8 cellular contexts compared by ENCODE assay signal in genomic region chr12:47811581-47812484, GRCh38. TPM values are rescaled to one million over a fixed set of nuclear protein-coding genes. Genes with fewer than 3 reads are reported as not detected.
DNase-seq lines count a peak whose midpoint lies in the region; ATAC-seq, FAIRE-seq and TF ChIP-seq lines count a peak whose summit lies in the region.

No MANE protein-coding gene starts in this region.

- dilution Hi-C loops in endothelial cell of umbilical vein (cut with MboI; ENCODE audit: extremely low pct_ligation_motif_present, low sequenced_read_pairs): no loop called here

- H3K27me3 Mint-ChIP-seq in neural crest cell (ENCODE audit: low read depth): no peaks in the 10 kb centered on the region

- no peak overlapping the region for H3K9ac ChIP-seq in PC-3 (ENCODE audit: low read length)
- H3K9ac ChIP-seq in endothelial cell of umbilical vein (replicated peaks; ENCODE audit: extremely low read depth, insufficient read depth, low read length): peak overlapping the region; percentile 72

- H3K79me2 ChIP-seq in PC-3 (ENCODE audit: low read length) (peaks cover 100% of the 10 kb centered on the region), endothelial cell of umbilical vein (ENCODE audit: control insufficient read depth, insufficient read depth, low read length) (peaks cover 100% of the 10 kb centered on the region)

- no peak overlapping the region for H3K4me3 ChIP-seq in PC-3 (ENCODE audit: low read length)
- peak overlapping the region in 1 of 3 experiments; percentile 16 for H3K4me3 ChIP-seq in endothelial cell of umbilical vein (replicated peaks in 1 of 3; ENCODE audit: insufficient read depth in 1 of 3, low read depth in 1 of 3, low read length in 3 of 3)

- H4K20me1 ChIP-seq in PC-3 (ENCODE audit: low read length) (peaks cover 31% of the 10 kb centered on the region; the same call in 1 of the 2 replicates), endothelial cell of umbilical vein (replicated peaks; ENCODE audit: control insufficient read depth, extremely low read depth, insufficient read depth, low read length) (no peaks in the 10 kb centered on the region)

- no peak overlapping the region for H3K27ac ChIP-seq in PC-3 (ENCODE audit: low read length)
- peak overlapping the region; percentile 93 for H3K27ac ChIP-seq in endothelial cell of umbilical vein (ENCODE audit: insufficient read depth, low read depth, low read length)

- no peaks in the 10 kb centered on the region for H3K9me2 ChIP-seq in PC-3 (replicated peaks; ENCODE audit: low read length)

- H3K27me3 ChIP-seq in PC-3 (ENCODE audit: low read length): no peaks in the 10 kb centered on the region
- no peaks in the 10 kb centered on the region for H3K27me3 ChIP-seq in endothelial cell of umbilical vein (ENCODE audit: control insufficient read depth in 2 of 2, insufficient read depth in 2 of 2, low read length in 2 of 2)

- intact Hi-C loops in PC-3 (cut with micrococcal nuclease) (no loop called here), endothelial cell of umbilical vein (cut with micrococcal nuclease) (loop anchor here (1.0 to 2.0 kb wide), 2 partner anchors 8 to 53 kb away; partner anchors contain the start of gene RAPGEF3)

- POLR2A ChIA-PET in PC-3 (lab: Charles Lee; ENCODE audit: unreplicated experiment) (interaction anchor here (0.7 kb wide), 1 partner anchor 9 kb away, joined by 3 read pairs; no protein-coding TSS in a partner anchor), endothelial cell of umbilical vein (lab: Charles Lee) (interaction anchor here (0.5 to 1.8 kb wide), 2 partner anchors 9 to 1447 kb away, joined by 3 to 8 read pairs; no protein-coding TSS in a partner anchor)

- H3K36me3 Mint-ChIP-seq in neural crest cell (ENCODE audit: low read depth): no peaks in the 10 kb centered on the region

- H3K4me2 ChIP-seq in PC-3 (ENCODE audit: low read length): peak overlapping the region; percentile 84; the same call in 1 of the 2 replicates
- peak overlapping the region; percentile 71 for H3K4me2 ChIP-seq in endothelial cell of umbilical vein (ENCODE audit: insufficient read depth, low read length)

- H2AFZ ChIP-seq in PC-3 (ENCODE audit: low read length) (no peak overlapping the region), endothelial cell of umbilical vein (ENCODE audit: low read depth, low read length) (no peak overlapping the region)

- H3K9me1 ChIP-seq in endothelial cell of umbilical vein (replicated peaks; ENCODE audit: control insufficient read depth, extremely low read depth, insufficient read depth, low read length): no peaks in the 10 kb centered on the region

- peak overlapping the region; percentile 71 for H3K27ac Mint-ChIP-seq in neural crest cell (ENCODE audit: unreplicated experiment)

- peak overlapping the region; percentile 74 for H3K4me3 Mint-ChIP-seq in neural crest cell

- no peaks in the 10 kb centered on the region for H3K9me3 Mint-ChIP-seq in neural crest cell

- H3K36me3 ChIP-seq in PC-3 (ENCODE audit: low read depth, low read length) (peaks cover 16% of the 10 kb centered on the region), endothelial cell of umbilical vein (ENCODE audit: control insufficient read depth in 2 of 2, extremely low read depth in 1 of 2, insufficient read depth in 2 of 2, low read length in 2 of 2) (peaks cover 4 to 10% of the 10 kb centered on the region in 2 experiments)

- no peaks in the 10 kb centered on the region for H3F3A ChIP-seq in PC-3 (ENCODE audit: low read length, unreplicated experiment)

- CTCF ChIA-PET in PC-3 (lab: Charles Lee): interaction anchor here (2.4 kb wide), 1 partner anchor 26 kb away, joined by 10 read pairs; no protein-coding TSS in a partner anchor
- CTCF ChIA-PET in endothelial cell of umbilical vein (lab: Charles Lee): interaction anchor here (1.0 to 12.5 kb wide), 5 partner anchors 9 to 53 kb away, joined by 3 to 229 read pairs (median 8); partner anchors contain the start of gene RAPGEF3

- H3K9me3 ChIP-seq in PC-3 (ENCODE audit: low read length) (no peaks in the 10 kb centered on the region), endothelial cell of umbilical vein (replicated peaks; ENCODE audit: control insufficient read depth, insufficient read depth, low read length) (no peaks in the 10 kb centered on the region)

- TF ChIP-seq POLR2A in endothelial cell of umbilical vein (IDR thresholded peaks at IDR 0.05; ENCODE audit: low read depth, low read length): peak; percentile 46

- DNase-seq in CD1c-positive myeloid dendritic cell (ENCODE audit: extremely low spot score) (peak; percentile 45), PC-3 (no peak), endothelial cell of umbilical vein (ENCODE audit: low read depth, low spot score) (peak; percentile 83), neural crest cell (ENCODE audit: low read depth, low spot score) (no peak), MV-4-11 (lab: John Stamatoyannopoulos, UW) (no peak), SHP77 (lab: John Stamatoyannopoulos, UW) (no peak), middle frontal gyrus (ENCODE audit: extremely low spot score, low spot score) (no peak)

- ATAC-seq in PC-3: no peak
- no peak for ATAC-seq in GM18520 (IDR thresholded peaks at IDR 0.05; ENCODE audit: unreplicated experiment)

- no TSS peak for BruUV-seq in PC-3 (replicated peaks; lab: Mats Ljungman, UMichigan)
- BruUV-seq in endothelial cell of umbilical vein (replicated peaks; lab: Mats Ljungman, UMichigan): TSS peak; percentile 67

- TF ChIP-seq CTCF in PC-3 (conservative IDR thresholded peaks at IDR 0.05; ENCODE audit: low read depth, low read length) (no peak), endothelial cell of umbilical vein (IDR thresholded peaks at IDR 0.05; ENCODE audit: extremely low read depth in 1 of 2, insufficient read depth in 1 of 2, low read depth in 1 of 2, low read length in 2 of 2) (no peak), neural crest cell (conservative IDR thresholded peaks at IDR 0.05) (no peak)

- FAIRE-seq in endothelial cell of umbilical vein (lab: Jason Lieb, UNC): peak; percentile 95

- peaks cover 74% of the 10 kb centered on the region for H3K4me1 Mint-ChIP-seq in neural crest cell

- H3K4me1 ChIP-seq in PC-3 (ENCODE audit: insufficient read depth, low read length) (peaks cover 38% of the 10 kb centered on the region), endothelial cell of umbilical vein (ENCODE audit: control insufficient read depth, extremely low read depth, insufficient read depth, low read length) (peaks cover 91% of the 10 kb centered on the region)

TF ChIP-seq in endothelial cell of umbilical vein, 7 proteins besides CTCF, POLR2A, EP300 and RAD21:
- TF ChIP-seq GATA2 (IDR thresholded peaks at IDR 0.05; ENCODE audit: insufficient read depth, insufficient read length, low read depth, low read length): peak; percentile 39
- peak; percentile 64 for TF ChIP-seq FOS (IDR thresholded peaks at IDR 0.05; ENCODE audit: borderline replicate concordance, insufficient read depth, low read length)
- peak; percentile 35 for TF ChIP-seq JUN (IDR thresholded peaks at IDR 0.05; ENCODE audit: borderline replicate concordance, insufficient read depth, insufficient read length, low read depth)
- no peak for TF ChIP-seq MAX (IDR thresholded peaks at IDR 0.05; ENCODE audit: insufficient read depth, insufficient read length)

RNA-seq across cellular contexts. Expression of gene HDAC7, which starts 7.9 kb away (rescaled TPM):
- total RNA-seq in PC-3 (2014; rRNA removed) (44.2 and 59.6 TPM in 2 replicates), endothelial cell of umbilical vein (249 and 252 TPM in 2 replicates), neural crest cell (76.0 and 76.6 TPM in 2 replicates)
- 119 and 122 TPM in 2 replicates for polyA plus RNA-seq in endothelial cell of umbilical vein
- polyA plus RNA-seq in endothelial cell of umbilical vein (2011; cell fraction: cytosol; rRNA removed): 101 and 125 TPM in 2 replicates
- 462 and 531 TPM in 2 replicates for polyA plus RNA-seq in endothelial cell of umbilical vein (2011; cell fraction: nucleus; rRNA removed)
- polyA plus RNA-seq in endothelial cell of umbilical vein (2012): 105 and 119 TPM in 2 replicates
- 81.4 and 95.8 TPM in 2 replicates for polyA minus RNA-seq in endothelial cell of umbilical vein
- 25.6 TPM for polyA minus RNA-seq in endothelial cell of umbilical vein (2011; cell fraction: cytosol; rRNA and poly(A)+ RNA removed)
- 127 and 192 TPM in 2 replicates for polyA minus RNA-seq in endothelial cell of umbilical vein (2011; cell fraction: nucleus; rRNA and poly(A)+ RNA removed)

RNA-seq across cellular contexts. Expression of gene SLC48A1, which starts 38.8 kb away (rescaled TPM):
- total RNA-seq in PC-3 (2014; rRNA removed) (21.4 and 22.3 TPM in 2 replicates), endothelial cell of umbilical vein (17.9 and 20.3 TPM in 2 replicates), neural crest cell (11.6 and 13.0 TPM in 2 replicates)
- 17.3 and 19.8 TPM in 2 replicates for polyA plus RNA-seq in endothelial cell of umbilical vein
- polyA plus RNA-seq in endothelial cell of umbilical vein (2011; cell fraction: cytosol; rRNA removed): 13.0 and 14.1 TPM in 2 replicates
- 21.7 and 24.5 TPM in 2 replicates for polyA plus RNA-seq in endothelial cell of umbilical vein (2011; cell fraction: nucleus; rRNA removed)
- polyA plus RNA-seq in endothelial cell of umbilical vein (2012): 14.7 and 19.3 TPM in 2 replicates
- 14.9 and 20.7 TPM in 2 replicates for polyA minus RNA-seq in endothelial cell of umbilical vein
- polyA minus RNA-seq in endothelial cell of umbilical vein (2011; cell fraction: cytosol; rRNA and poly(A)+ RNA removed): 18.2 TPM
- polyA minus RNA-seq in endothelial cell of umbilical vein (2011; cell fraction: nucleus; rRNA and poly(A)+ RNA removed): 7.0 and 7.5 TPM in 2 replicates

RNA-seq across cellular contexts. Expression of gene RAPGEF3, which starts 53.2 kb away (rescaled TPM):
- total RNA-seq in PC-3 (2014; rRNA removed) (6.7 and 9.3 TPM in 2 replicates), endothelial cell of umbilical vein (53.6 and 55.1 TPM in 2 replicates), neural crest cell (0.89 and 1.4 TPM in 2 replicates)
- 30.8 and 34.5 TPM in 2 replicates for polyA plus RNA-seq in endothelial cell of umbilical vein
- 14.4 and 18.3 TPM in 2 replicates for polyA plus RNA-seq in endothelial cell of umbilical vein (2011; cell fraction: cytosol; rRNA removed)
- 171 and 207 TPM in 2 replicates for polyA plus RNA-seq in endothelial cell of umbilical vein (2011; cell fraction: nucleus; rRNA removed)
- 29.7 and 38.7 TPM in 2 replicates for polyA plus RNA-seq in endothelial cell of umbilical vein (2012)
- polyA minus RNA-seq in endothelial cell of umbilical vein: 34.0 and 42.1 TPM in 2 replicates
- 3.3 TPM for polyA minus RNA-seq in endothelial cell of umbilical vein (2011; cell fraction: cytosol; rRNA and poly(A)+ RNA removed)
- 57.3 and 65.6 TPM in 2 replicates for polyA minus RNA-seq in endothelial cell of umbilical vein (2011; cell fraction: nucleus; rRNA and poly(A)+ RNA removed)

Comparison
In these comparisons a context has a peak if more than half of its experiments do, and no peak if none do; other contexts are left out.
1. DNase-seq: peak in CD1c-positive myeloid dendritic cell (single experiment) and endothelial cell of umbilical vein (single experiment); none in PC-3 (single experiment), neural crest cell (single experiment), MV-4-11 (single experiment), SHP77 (0 of 2) and middle frontal gyrus (single experiment).